22 cellular contexts compared by ENCODE assay signal in genomic region chr18:45335644-45336043, GRCh38.
A peak's percentile ranks its signal among the peaks of the same experiment; 100 is the strongest.
DNase-seq lines count a peak whose midpoint lies in the region; ATAC-seq, FAIRE-seq and TF ChIP-seq lines count a peak whose summit lies in the region.
"Had no signal": no experiment of that assay in that cellular context is flagged by ENCODE, and none has a peak within 500 bp of the region (broad histone marks: within the 10 kb centered on the region; RNA-seq: fewer than 3 reads in every experiment).

No MANE protein-coding gene starts in this region.

- H3K27ac ChIP-seq in small intestine (ENCODE audit: low read depth in 1 of 2, low read length in 1 of 2) (no peak overlapping the region), left ventricle myocardium inferior (replicated peaks) (no peak overlapping the region)
- H3K27ac ChIP-seq: cardiac muscle cell, heart left ventricle, SJSA1, spleen, testis had no signal

- no peaks in the 10 kb centered on the region for H3K9me3 Mint-ChIP-seq in activated CD8-positive, alpha-beta T cell treated with anti-CD3 and anti-CD28 coated beads, Interleukin-2, amount 10 ng/mL, durations not matched to agents 7 days and 5 days (ENCODE audit: insufficient read depth)
- H3K9me3 Mint-ChIP-seq: activated naive CD8-positive, alpha-beta T cell treated with anti-CD3 and anti-CD28 coated beads, Interleukin-2, amount 10 ng/mL, durations not matched to agents 7 days and 5 days had no signal

- DNase-seq in astrocyte of the cerebellum (ENCODE audit: low read depth): peak; percentile 66
- peak; percentile 77 for DNase-seq in islet precursor cell
- peak; percentile 30 for DNase-seq in small intestine
- DNase-seq in activated CD8-positive, alpha-beta T cell treated with anti-CD3 and anti-CD28 coated beads, Interleukin-2, amount 10 ng/mL, durations not matched to agents 7 days and 5 days: no peak
- no peak for DNase-seq in left ventricle myocardium inferior
- DNase-seq: activated naive CD8-positive, alpha-beta T cell treated with anti-CD3 and anti-CD28 coated beads, Interleukin-2, amount 10 ng/mL, durations not matched to agents 7 days and 5 days; esophagus squamous epithelium; heart left ventricle; Kasumi-1; naive thymus-derived CD8-positive, alpha-beta T cell; NCI-H446 treated with DMSO at 0.1 percent for 48 hours; psoas muscle; spleen; T-helper 2 cell; testis had no signal

- no peaks in the 10 kb centered on the region for H3K9me3 ChIP-seq in small intestine (ENCODE audit: control insufficient read depth, low read depth)
- H3K9me3 ChIP-seq in left ventricle myocardium inferior (replicated peaks): no peaks in the 10 kb centered on the region
- H3K9me3 ChIP-seq: esophagus squamous epithelium, heart left ventricle, psoas muscle, SJSA1, spleen, testis had no signal

- no peak for FAIRE-seq in small intestine (lab: Jason Lieb, UNC)
- FAIRE-seq: G401.6, GM12891 had no signal

- no peak overlapping the region for H3K4me3 ChIP-seq in astrocyte of the cerebellum (ENCODE audit: low read depth, low read length)
- H3K4me3 ChIP-seq in small intestine (ENCODE audit: low read depth in 1 of 2, low read length in 2 of 2): no peak overlapping the region
- H3K4me3 ChIP-seq in left ventricle myocardium inferior: no peak overlapping the region
- H3K4me3 ChIP-seq: cardiac muscle cell, esophagus squamous epithelium, heart left ventricle, psoas muscle, SJSA1, spleen, testis had no signal

- H3K4me3 Mint-ChIP-seq in activated CD8-positive, alpha-beta T cell treated with anti-CD3 and anti-CD28 coated beads, Interleukin-2, amount 10 ng/mL, durations not matched to agents 7 days and 5 days: no peak overlapping the region
- H3K4me3 Mint-ChIP-seq: activated naive CD8-positive, alpha-beta T cell treated with anti-CD3 and anti-CD28 coated beads, Interleukin-2, amount 10 ng/mL, durations not matched to agents 7 days and 5 days; naive thymus-derived CD8-positive, alpha-beta T cell; WTC11 had no signal

- no peaks in the 10 kb centered on the region for H3K36me3 ChIP-seq in small intestine (ENCODE audit: control insufficient read depth in 2 of 2, insufficient read depth in 2 of 2, low read length in 2 of 2)
- H3K36me3 ChIP-seq in left ventricle myocardium inferior: no peaks in the 10 kb centered on the region
- H3K36me3 ChIP-seq: cardiac muscle cell, esophagus squamous epithelium, heart left ventricle, SJSA1, spleen had no signal

- POLR2A ChIA-PET in activated CD8-positive, alpha-beta T cell treated with anti-CD3 and anti-CD28 coated beads, Interleukin-2, amount 10 ng/mL, durations not matched to agents 7 days and 5 days (lab: Charles Lee): no interaction called here

- H3K27me3 ChIP-seq in small intestine (ENCODE audit: control insufficient read depth in 2 of 2, insufficient read depth in 2 of 2, low read length in 2 of 2): no peaks in the 10 kb centered on the region
- H3K27me3 ChIP-seq in left ventricle myocardium inferior (ENCODE audit: low read depth): peaks cover 35% of the 10 kb centered on the region
- H3K27me3 ChIP-seq: cardiac muscle cell, esophagus squamous epithelium, SJSA1, spleen, testis had no signal

- no peak for TF ChIP-seq EP300 in Ishikawa (IDR thresholded peaks at IDR 0.05; ENCODE audit: borderline replicate concordance)

- H3K36me3 Mint-ChIP-seq in activated CD8-positive, alpha-beta T cell treated with anti-CD3 and anti-CD28 coated beads, Interleukin-2, amount 10 ng/mL, durations not matched to agents 7 days and 5 days (ENCODE audit: low read depth): no peaks in the 10 kb centered on the region
- H3K36me3 Mint-ChIP-seq: activated naive CD8-positive, alpha-beta T cell treated with anti-CD3 and anti-CD28 coated beads, Interleukin-2, amount 10 ng/mL, durations not matched to agents 7 days and 5 days; naive thymus-derived CD8-positive, alpha-beta T cell had no signal

- 59 to 75% (median 59%) methylated on average over 4 of the region's 4 CpGs for WGBS in small intestine, 3 donors

- H3K4me1 ChIP-seq in small intestine (ENCODE audit: control insufficient read depth in 2 of 2, insufficient read depth in 1 of 2, low read depth in 1 of 2, low read length in 1 of 2) (no peaks in the 10 kb centered on the region), left ventricle myocardium inferior (no peaks in the 10 kb centered on the region)
- H3K4me1 ChIP-seq: spleen, testis had no signal

- no peak overlapping the region for H3K27ac Mint-ChIP-seq in activated CD8-positive, alpha-beta T cell treated with anti-CD3 and anti-CD28 coated beads, Interleukin-2, amount 10 ng/mL, durations not matched to agents 7 days and 5 days
- H3K27ac Mint-ChIP-seq: activated naive CD8-positive, alpha-beta T cell treated with anti-CD3 and anti-CD28 coated beads, Interleukin-2, amount 10 ng/mL, durations not matched to agents 7 days and 5 days; naive thymus-derived CD8-positive, alpha-beta T cell; WTC11 had no signal

- TF ChIP-seq CTCF in astrocyte of the cerebellum (IDR thresholded peaks at IDR 0.05; ENCODE audit: low read depth, low read length, missing control alignments) (no peak), left ventricle myocardium inferior (IDR thresholded peaks at IDR 0.05; ENCODE audit: borderline replicate concordance) (no peak)

- no peaks in the 10 kb centered on the region for H3K4me1 Mint-ChIP-seq in activated CD8-positive, alpha-beta T cell treated with anti-CD3 and anti-CD28 coated beads, Interleukin-2, amount 10 ng/mL, durations not matched to agents 7 days and 5 days (ENCODE audit: low read depth)
- H3K4me1 Mint-ChIP-seq: activated naive CD8-positive, alpha-beta T cell treated with anti-CD3 and anti-CD28 coated beads, Interleukin-2, amount 10 ng/mL, durations not matched to agents 7 days and 5 days; naive thymus-derived CD8-positive, alpha-beta T cell had no signal

- no peaks in the 10 kb centered on the region for H3K27me3 Mint-ChIP-seq in activated CD8-positive, alpha-beta T cell treated with anti-CD3 and anti-CD28 coated beads, Interleukin-2, amount 10 ng/mL, durations not matched to agents 7 days and 5 days (ENCODE audit: low read depth)

- CTCF ChIA-PET in activated CD8-positive, alpha-beta T cell treated with anti-CD3 and anti-CD28 coated beads, Interleukin-2, amount 10 ng/mL, durations not matched to agents 7 days and 5 days (lab: Charles Lee): interaction anchor here (1.0 kb wide), 1 partner anchor 13 kb away, joined by 3 read pairs; no protein-coding TSS in a partner anchor

- in situ Hi-C loops in astrocyte of the cerebellum (cut with HindIII; ENCODE audit: low sequenced_read_pairs): no loop called here

- intact Hi-C loops in left ventricle myocardium inferior (cut with micrococcal nuclease): no loop called here

- no peak for ATAC-seq in activated CD8-positive, alpha-beta T cell treated with anti-CD3 and anti-CD28 coated beads, Interleukin-2, amount 10 ng/mL, durations not matched to agents 7 days and 5 days
- ATAC-seq in HG02852 (IDR thresholded peaks at IDR 0.05; ENCODE audit: unreplicated experiment): no peak
- ATAC-seq: heart left ventricle; naive thymus-derived CD8-positive, alpha-beta T cell; WTC11 had no signal

- TF ChIP-seq RAD21 in Ishikawa (IDR thresholded peaks at IDR 0.05; ENCODE audit: low read depth): no peak; the same call in 1 of the 2 replicates

TF ChIP-seq in Ishikawa, 13 proteins besides CTCF, POLR2A, EP300 and RAD21:
- TF ChIP-seq ZBTB7A (IDR thresholded peaks at IDR 0.05; ENCODE audit: low read depth) (no peak), USF1 (IDR thresholded peaks at IDR 0.05) (no peak), NFIC (IDR thresholded peaks at IDR 0.05) (peak; percentile 53), MAX (IDR thresholded peaks at IDR 0.05) (no peak), REST (IDR thresholded peaks at IDR 0.05; ENCODE audit: low read depth) (no peak), TEAD4 (IDR thresholded peaks at IDR 0.05) (peak; percentile 22; the same call in 1 of the 2 replicates), CREB1 (IDR thresholded peaks at IDR 0.05; ENCODE audit: low read depth) (no peak)
TF ChIP-seq in Ishikawa: peak in this region for 2.

Comparison
In these comparisons a context has a peak if more than half of its experiments do, and no peak if none do; other contexts are left out.
1. DNase-seq: peak in astrocyte of the cerebellum (single experiment), islet precursor cell (single experiment) and small intestine (single experiment); none in activated CD8-positive, alpha-beta T cell treated with anti-CD3 and anti-CD28 coated beads, Interleukin-2, amount 10 ng/mL, durations not matched to agents 7 days and 5 days (single experiment) and left ventricle myocardium inferior (single experiment).